Comparison of ENCODE assay signal across 21 cellular contexts in genomic region chr3:126142652-126143051, GRCh38. TPM values are rescaled to one million over a fixed set of nuclear protein-coding genes. Genes with fewer than 3 reads are reported as not detected.
"Had no signal": no experiment of that assay in that cellular context is flagged by ENCODE, and none has a peak within 500 bp of the region (broad histone marks: within the 10 kb centered on the region; RNA-seq: fewer than 3 reads in every experiment).

No MANE protein-coding gene starts in this region.

- H3K36me3 ChIP-seq: MG63, SJSA1 had no signal

- H3K27ac ChIP-seq: SJSA1, SK-N-MC had no signal

- H3K4me3 ChIP-seq: MG63, SJSA1, SK-N-MC had no signal

- H3K4me1 ChIP-seq: SJSA1 had no signal

- DNase-seq: KBM-7, MG63, NCI-H1092, NCI-H1105 treated with DMSO at 0.1 percent for 48 hours, NCI-H1417 treated with DMSO at 0.1 percent for 48 hours, NCI-H146, NCI-H1694 treated with DMSO at 0.1 percent for 48 hours, NCI-H1930, NCI-H2081, NCI-H2107, NCI-H2227 treated with DMSO at 0.1 percent for 48 hours, NCI-H446, NCI-H510A, NCI-H524 treated with DMSO at 0.1 percent for 48 hours, NCI-H69, NCI-H774, Right ventricle myocardium superior, RPMI8226, SIG-M5 had no signal

- H3K9me3 ChIP-seq: SJSA1 had no signal

RNA-seq across cellular contexts. Expression of gene ALDH1L1, which starts 37.7 kb away (rescaled TPM):
- total RNA-seq: SJSA1 had no signal
